ENCODE assay signal across 20 cellular contexts in genomic region chr1:162026906-162027305, GRCh38. TPM values are rescaled to one million over a fixed set of nuclear protein-coding genes. Genes with fewer than 3 reads are reported as not detected.
"Had no signal": no experiment of that assay in that cellular context is flagged by ENCODE, and none has a peak within 500 bp of the region (broad histone marks: within the 10 kb centered on the region; RNA-seq: fewer than 3 reads in every experiment).

No MANE protein-coding gene starts in this region.

- H3K27me3 ChIP-seq: testis, uterus had no signal

- DNase-seq: activated CD4-positive, alpha-beta T cell treated with anti-CD3 and anti-CD28 coated beads for 1 hour; activated CD4-positive, alpha-beta T cell treated with anti-CD3 and anti-CD28 coated beads, Interleukin-2, amount 50 U/mL, for 1 hour; activated CD8-positive, alpha-beta T cell treated with anti-CD3 and anti-CD28 coated beads, Interleukin-2, amount 10 ng/mL, durations not matched to agents 7 days and 5 days; amniotic stem cell; esophagus squamous epithelium; left lung; naive thymus-derived CD4-positive, alpha-beta T cell; occipital lobe; posterior cingulate gyrus; stimulated activated CD4-positive, alpha-beta T cell treated with anti-CD3 and anti-CD28 coated beads, Interleukin-2, amount 100 ng/mL, for 48 hours; stimulated activated CD8-positive, alpha-beta memory T cell treated with anti-CD3 and anti-CD28 coated beads, Interleukin-4, amount 100 ng/mL, for 48 hours; stimulated activated naive CD4-positive, alpha-beta T cell; T-helper 1 cell; testis; uterus had no signal

- ATAC-seq: activated CD8-positive, alpha-beta T cell treated with anti-CD3 and anti-CD28 coated beads, Interleukin-2, amount 10 ng/mL, durations not matched to agents 7 days and 5 days; activated naive CD4-positive, alpha-beta T cell treated with anti-CD3 and anti-CD28 coated beads, Interleukin-2, amount 50 U/mL, for 72 hours; left lung; naive thymus-derived CD4-positive, alpha-beta T cell; sciatic nerve had no signal

- H3K27ac ChIP-seq: breast epithelium, coronary artery, esophagus squamous epithelium, testis, uterus had no signal

- H3K4me1 ChIP-seq: breast epithelium, uterus had no signal

- H3K36me3 ChIP-seq: breast epithelium, esophagus squamous epithelium, left lung, uterus had no signal

- H3K4me3 ChIP-seq: breast epithelium, coronary artery, esophagus squamous epithelium, left lung, lung, testis, uterus had no signal

RNA-seq across cellular contexts. Expression of gene OLFML2B, which starts 3.2 kb away (rescaled TPM):
- total RNA-seq: activated CD8-positive, alpha-beta T cell treated with anti-CD3 and anti-CD28 coated beads, Interleukin-2, amount 10 ng/mL, durations not matched to agents 7 days and 5 days had no signal

RNA-seq across cellular contexts. Expression of gene NOS1AP, which starts 42.6 kb away (rescaled TPM):
- total RNA-seq: activated CD8-positive, alpha-beta T cell treated with anti-CD3 and anti-CD28 coated beads, Interleukin-2, amount 10 ng/mL, durations not matched to agents 7 days and 5 days had no signal
- polyA plus RNA-seq: naive thymus-derived CD4-positive, alpha-beta T cell had no signal
